In the genomic region with DNA sequence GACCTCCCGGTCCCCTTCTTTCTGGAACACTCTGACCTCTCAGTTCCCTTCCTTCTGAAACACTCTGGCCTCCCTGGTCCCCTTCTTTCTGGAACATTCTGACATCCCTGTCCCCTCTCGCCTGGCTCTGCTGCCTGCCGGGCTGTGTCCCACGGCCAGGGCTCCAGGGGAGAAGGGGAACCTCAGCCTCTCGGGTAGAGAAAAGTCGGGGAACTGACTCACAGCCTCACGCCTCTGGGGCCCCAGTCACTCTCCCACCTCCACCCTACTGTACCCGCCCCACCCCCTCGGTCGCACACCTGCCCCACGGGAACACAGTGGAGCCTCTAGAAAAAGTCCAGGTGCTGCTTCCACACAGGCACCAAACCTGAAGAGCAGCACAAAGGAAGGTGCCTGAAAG, we compare ENCODE assay signal across 13 cellular contexts.
"Had no signal": no experiment of that assay in that cellular context is flagged by ENCODE, and none has a peak within 500 bp of the region (broad histone marks: within the 10 kb centered on the region; RNA-seq: fewer than 3 reads in every experiment).

No MANE protein-coding gene starts in this region.

- H3K27ac ChIP-seq: ovary, prostate gland, spleen, thyroid gland, WERI-Rb-1 had no signal

- H3K9me3 ChIP-seq: ovary, prostate gland, thyroid gland had no signal

- H3K4me1 ChIP-seq: prostate gland, spleen, thyroid gland had no signal

- H3K36me3 ChIP-seq: ovary, prostate gland, spleen, thyroid gland, WERI-Rb-1 had no signal

- H3K4me3 ChIP-seq: ovary, prostate gland, spleen, thyroid gland had no signal

- H3K27me3 ChIP-seq: ovary, thyroid gland had no signal

- DNase-seq: activated CD4-positive, alpha-beta T cell treated with anti-CD3 and anti-CD28 coated beads, Interleukin-2, amount 10 ng/mL, durations not matched to agents 7 days and 5 days; activated naive CD4-positive, alpha-beta T cell treated with Interleukin-2 at 50 U/mL for 16 hours; activated naive CD8-positive, alpha-beta T cell treated with anti-CD3 and anti-CD28 coated beads for 36 hours; central memory CD4-positive, alpha-beta T cell; effector memory CD4-positive, alpha-beta T cell; foreskin melanocyte; ovary; spleen; stimulated activated CD4-positive, alpha-beta T cell treated with anti-CD3 and anti-CD28 coated beads, Interleukin-4, amount 100 ng/mL, for 24 hours; stimulated activated naive CD4-positive, alpha-beta T cell treated with Interleukin-2 at 50 U/mL for 16 hours; thyroid gland; WERI-Rb-1 had no signal
